In genomic region chr11:126216526-126217305, GRCh38 we compare ENCODE assay signal across 15 cellular contexts.
"Had no signal": no experiment of that assay in that cellular context is flagged by ENCODE, and none has a peak within 500 bp of the region (broad histone marks: within the 10 kb centered on the region; RNA-seq: fewer than 3 reads in every experiment).

No MANE protein-coding gene starts in this region.

- H3K9me3 Mint-ChIP-seq: activated naive CD4-positive, alpha-beta T cell treated with anti-CD3 and anti-CD28 coated beads, Interleukin-2, amount 10 ng/mL, durations not matched to agents 7 days and 5 days; naive thymus-derived CD8-positive, alpha-beta T cell had no signal

- DNase-seq: activated naive CD4-positive, alpha-beta T cell treated with anti-CD3 and anti-CD28 coated beads, Interleukin-2, amount 10 ng/mL, durations not matched to agents 7 days and 5 days; adrenal gland; effector CD8-positive, alpha-beta T cell; left colon; lower lobe of right lung; naive thymus-derived CD8-positive, alpha-beta T cell; sigmoid colon; stimulated activated CD8-positive, alpha-beta memory T cell treated with anti-CD3 and anti-CD28 coated beads, Interleukin-4, amount 100 ng/mL, for 48 hours; T-helper 1 cell; T1000; testis; upper lobe of left lung had no signal

- H3K36me3 ChIP-seq: adrenal gland, lower lobe of right lung, sigmoid colon, upper lobe of left lung had no signal

- H3K4me3 ChIP-seq: adrenal gland, lower lobe of right lung, sigmoid colon, testis, upper lobe of left lung had no signal

- H3K27ac Mint-ChIP-seq: activated naive CD4-positive, alpha-beta T cell treated with anti-CD3 and anti-CD28 coated beads, Interleukin-2, amount 10 ng/mL, durations not matched to agents 7 days and 5 days had no signal

- ATAC-seq: esophagus mucosa; left colon; lower lobe of right lung; naive thymus-derived CD8-positive, alpha-beta T cell had no signal

- H3K27ac ChIP-seq: adrenal gland, lower lobe of right lung, sigmoid colon, testis, upper lobe of left lung had no signal

- H3K27me3 ChIP-seq: adrenal gland, sigmoid colon, testis, upper lobe of left lung had no signal

- H3K4me3 Mint-ChIP-seq: activated naive CD4-positive, alpha-beta T cell treated with anti-CD3 and anti-CD28 coated beads, Interleukin-2, amount 10 ng/mL, durations not matched to agents 7 days and 5 days; naive thymus-derived CD8-positive, alpha-beta T cell had no signal

- H3K27me3 Mint-ChIP-seq: naive thymus-derived CD8-positive, alpha-beta T cell had no signal

- FAIRE-seq: bronchial epithelial cell, islet of Langerhans had no signal

- H3K9me3 ChIP-seq: adrenal gland, lower lobe of right lung, sigmoid colon, testis, upper lobe of left lung had no signal

- H3K36me3 Mint-ChIP-seq: activated naive CD4-positive, alpha-beta T cell treated with anti-CD3 and anti-CD28 coated beads, Interleukin-2, amount 10 ng/mL, durations not matched to agents 7 days and 5 days had no signal
